ENCODE assay signal across 8 cellular contexts in genomic region chr12:104064842-104065441, GRCh38. TPM values are rescaled to one million over a fixed set of nuclear protein-coding genes. Genes with fewer than 3 reads are reported as not detected.
DNase-seq lines count a peak whose midpoint lies in the region; ATAC-seq and TF ChIP-seq lines count a peak whose summit lies in the region.

No MANE protein-coding gene starts in this region.

- peak; percentile 70 for DNase-seq in activated CD4-positive, alpha-beta T cell treated with anti-CD3 and anti-CD28 coated beads, Interleukin-2, amount 10 ng/mL, durations not matched to agents 24 days and 14 days
- DNase-seq in activated CD4-positive, alpha-beta T cell treated with anti-CD3 and anti-CD28 coated beads for 4 hours: no peak
- no peak for DNase-seq in activated T-helper 1 cell treated with anti-CD3 and anti-CD28 coated beads, Interleukin-12 subunit alpha, Interleukin-12 subunit beta, Interleukin-2, Interleukin-4 antibody, amounts not matched to agents 30 ng/mL and 10 ng/mL and 1 ng/mL, durations not matched to agents 14 hours and 24 hours and 36 hours (ENCODE audit: low spot score)
- DNase-seq in heart right ventricle (peak in 1 of 2 donors; percentile 25), putamen (ENCODE audit: low spot score) (peak; percentile 4), NCI-H446 treated with DMSO at 0.1 percent for 48 hours (lab: John Stamatoyannopoulos, UW) (no peak)
- DNase-seq in stimulated activated CD4-positive, alpha-beta T cell treated with anti-CD3 and anti-CD28 coated beads, Interleukin-4, amount 100 ng/mL, for 24 hours: no peak

- peak overlapping the region; percentile 67 to 98 (median 93) for H3K4me3 ChIP-seq in heart right ventricle

- intact Hi-C loops in activated CD4-positive, alpha-beta T cell treated with anti-CD3 and anti-CD28 coated beads, Interleukin-2, amount 10 ng/mL, durations not matched to agents 24 days and 14 days (cut with micrococcal nuclease): loop anchor here (1.0 to 5.0 kb wide), 7 partner anchors 19 to 224 kb away; partner anchors contain the start of genes HSP90B1, NFYB, NT5DC3 and TDG
- intact Hi-C loops in activated T-helper 1 cell treated with anti-CD3 and anti-CD28 coated beads, Interleukin-12 subunit alpha, Interleukin-12 subunit beta, Interleukin-2, Interleukin-4 antibody, amounts not matched to agents 30 ng/mL and 10 ng/mL and 1 ng/mL, durations not matched to agents 14 hours and 24 hours and 36 hours (cut with micrococcal nuclease): loop anchor here (1.0 to 5.0 kb wide), 10 partner anchors 19 to 1266 kb away; partner anchors contain the start of genes C12orf75, HSP90B1, NFYB and NT5DC3
- intact Hi-C loops in heart right ventricle (cut with DNase I): loop anchor here in 8 of 10 donors (2.0 to 10.0 kb wide), 5 partner anchors 42 to 108 kb away; partner anchors contain the start of gene TDG (in 5 of the 8)

- H3K36me3 Mint-ChIP-seq in activated CD4-positive, alpha-beta T cell treated with anti-CD3 and anti-CD28 coated beads, Interleukin-2, amount 10 ng/mL, durations not matched to agents 24 days and 14 days (ENCODE audit: low read depth): peaks cover 17% of the 10 kb centered on the region
- peaks cover 14% of the 10 kb centered on the region for H3K36me3 Mint-ChIP-seq in activated T-helper 1 cell treated with anti-CD3 and anti-CD28 coated beads, Interleukin-12 subunit alpha, Interleukin-12 subunit beta, Interleukin-2, Interleukin-4 antibody, amounts not matched to agents 30 ng/mL and 10 ng/mL and 1 ng/mL, durations not matched to agents 14 hours and 24 hours and 36 hours (ENCODE audit: low read depth)

- peak overlapping the region; percentile 98 for H3K4me3 Mint-ChIP-seq in activated CD4-positive, alpha-beta T cell treated with anti-CD3 and anti-CD28 coated beads, Interleukin-2, amount 10 ng/mL, durations not matched to agents 24 days and 14 days
- peak overlapping the region; percentile 91 for H3K4me3 Mint-ChIP-seq in activated T-helper 1 cell treated with anti-CD3 and anti-CD28 coated beads, Interleukin-12 subunit alpha, Interleukin-12 subunit beta, Interleukin-2, Interleukin-4 antibody, amounts not matched to agents 30 ng/mL and 10 ng/mL and 1 ng/mL, durations not matched to agents 14 hours and 24 hours and 36 hours

- 0 to 1% methylated on average over 41 of the region's 41 CpGs for WGBS in heart right ventricle, 2 donors

- peak overlapping the region; percentile 75 to 97 (median 94) for H3K27ac ChIP-seq in heart right ventricle

- H3K27me3 Mint-ChIP-seq in activated CD4-positive, alpha-beta T cell treated with anti-CD3 and anti-CD28 coated beads, Interleukin-2, amount 10 ng/mL, durations not matched to agents 24 days and 14 days: peaks cover 23% of the 10 kb centered on the region
- peaks cover 20% of the 10 kb centered on the region for H3K27me3 Mint-ChIP-seq in activated T-helper 1 cell treated with anti-CD3 and anti-CD28 coated beads, Interleukin-12 subunit alpha, Interleukin-12 subunit beta, Interleukin-2, Interleukin-4 antibody, amounts not matched to agents 30 ng/mL and 10 ng/mL and 1 ng/mL, durations not matched to agents 14 hours and 24 hours and 36 hours (ENCODE audit: insufficient read depth)

- no peak for TF ChIP-seq CTCF in heart right ventricle (IDR thresholded peaks at IDR 0.05)

- H3K4me1 Mint-ChIP-seq in activated CD4-positive, alpha-beta T cell treated with anti-CD3 and anti-CD28 coated beads, Interleukin-2, amount 10 ng/mL, durations not matched to agents 24 days and 14 days: peaks cover 18% of the 10 kb centered on the region
- peaks cover 33% of the 10 kb centered on the region for H3K4me1 Mint-ChIP-seq in activated T-helper 1 cell treated with anti-CD3 and anti-CD28 coated beads, Interleukin-12 subunit alpha, Interleukin-12 subunit beta, Interleukin-2, Interleukin-4 antibody, amounts not matched to agents 30 ng/mL and 10 ng/mL and 1 ng/mL, durations not matched to agents 14 hours and 24 hours and 36 hours (ENCODE audit: low read depth)

- ATAC-seq in HG03103 (IDR thresholded peaks at IDR 0.05; ENCODE audit: low read depth, unreplicated experiment): peak; percentile 12
- ATAC-seq in heart right ventricle: peak; percentile 23 to 56 (median 31)

- no peaks in the 10 kb centered on the region for H3K9me3 ChIP-seq in heart right ventricle

- H3K36me3 ChIP-seq in heart right ventricle: peaks cover 0 to 37% (median 19%) of the 10 kb centered on the region in 9 donors

- no peaks in the 10 kb centered on the region for H3K9me3 Mint-ChIP-seq in activated CD4-positive, alpha-beta T cell treated with anti-CD3 and anti-CD28 coated beads, Interleukin-2, amount 10 ng/mL, durations not matched to agents 24 days and 14 days
- no peaks in the 10 kb centered on the region for H3K9me3 Mint-ChIP-seq in activated T-helper 1 cell treated with anti-CD3 and anti-CD28 coated beads, Interleukin-12 subunit alpha, Interleukin-12 subunit beta, Interleukin-2, Interleukin-4 antibody, amounts not matched to agents 30 ng/mL and 10 ng/mL and 1 ng/mL, durations not matched to agents 14 hours and 24 hours and 36 hours

- peaks cover 0 to 41% (median 29%) of the 10 kb centered on the region in 9 donors for H3K4me1 ChIP-seq in heart right ventricle

- H3K27ac Mint-ChIP-seq in activated CD4-positive, alpha-beta T cell treated with anti-CD3 and anti-CD28 coated beads, Interleukin-2, amount 10 ng/mL, durations not matched to agents 24 days and 14 days: peak overlapping the region; percentile 72
- H3K27ac Mint-ChIP-seq in activated T-helper 1 cell treated with anti-CD3 and anti-CD28 coated beads, Interleukin-12 subunit alpha, Interleukin-12 subunit beta, Interleukin-2, Interleukin-4 antibody, amounts not matched to agents 30 ng/mL and 10 ng/mL and 1 ng/mL, durations not matched to agents 14 hours and 24 hours and 36 hours: peak overlapping the region; percentile 74

- H3K27me3 ChIP-seq in heart right ventricle: no peaks in the 10 kb centered on the region

RNA-seq across cellular contexts. Expression of gene HCFC2, which starts 0.6 kb away (rescaled TPM):
- 8.2 and 8.6 TPM in 2 replicates for total RNA-seq in activated CD4-positive, alpha-beta T cell treated with anti-CD3 and anti-CD28 coated beads, Interleukin-2, amount 10 ng/mL, durations not matched to agents 24 days and 14 days
- 8.5 and 8.9 TPM in 2 replicates for total RNA-seq in activated T-helper 1 cell treated with anti-CD3 and anti-CD28 coated beads, Interleukin-12 subunit alpha, Interleukin-12 subunit beta, Interleukin-2, Interleukin-4 antibody, amounts not matched to agents 30 ng/mL and 10 ng/mL and 1 ng/mL, durations not matched to agents 14 hours and 24 hours and 36 hours
- total RNA-seq in heart right ventricle: 10 to 100 TPM in 9 of 10 donors, 1 to 10 TPM in 1; 8.6 to 13.6 (median 11.3) TPM
- polyA plus RNA-seq in heart right ventricle: 10 to 100 TPM in 1 of 2 donors, 1 to 10 TPM in 1; 5.1 to 10.2 TPM

RNA-seq across cellular contexts. Expression of gene GLT8D2, which starts 15.0 kb away (rescaled TPM):
- 0.31 TPM in 1 of 2 replicates, not detected in the other for total RNA-seq in activated CD4-positive, alpha-beta T cell treated with anti-CD3 and anti-CD28 coated beads, Interleukin-2, amount 10 ng/mL, durations not matched to agents 24 days and 14 days
- total RNA-seq in activated T-helper 1 cell treated with anti-CD3 and anti-CD28 coated beads, Interleukin-12 subunit alpha, Interleukin-12 subunit beta, Interleukin-2, Interleukin-4 antibody, amounts not matched to agents 30 ng/mL and 10 ng/mL and 1 ng/mL, durations not matched to agents 14 hours and 24 hours and 36 hours: 0.13 TPM in 1 of 2 replicates, not detected in the other
- 10 to 100 TPM in 2 of 10 donors, 1 to 10 TPM in 8; 3.5 to 16.0 (median 7.8) TPM for total RNA-seq in heart right ventricle
- 10 to 100 TPM in 1 of 2 donors, 1 to 10 TPM in 1; 3.8 to 10.2 TPM for polyA plus RNA-seq in heart right ventricle

Comparison
In these comparisons a context has a peak if more than half of its experiments do, and no peak if none do; other contexts are left out.
1. DNase-seq: peak in activated CD4-positive, alpha-beta T cell treated with anti-CD3 and anti-CD28 coated beads, Interleukin-2, amount 10 ng/mL, durations not matched to agents 24 days and 14 days (single experiment) and putamen (single experiment); none in activated CD4-positive, alpha-beta T cell treated with anti-CD3 and anti-CD28 coated beads for 4 hours (0 of 2), activated T-helper 1 cell treated with anti-CD3 and anti-CD28 coated beads, Interleukin-12 subunit alpha, Interleukin-12 subunit beta, Interleukin-2, Interleukin-4 antibody, amounts not matched to agents 30 ng/mL and 10 ng/mL and 1 ng/mL, durations not matched to agents 14 hours and 24 hours and 36 hours (single experiment), stimulated activated CD4-positive, alpha-beta T cell treated with anti-CD3 and anti-CD28 coated beads, Interleukin-4, amount 100 ng/mL, for 24 hours (single experiment) and NCI-H446 treated with DMSO at 0.1 percent for 48 hours (single experiment).